In the genomic region with DNA sequence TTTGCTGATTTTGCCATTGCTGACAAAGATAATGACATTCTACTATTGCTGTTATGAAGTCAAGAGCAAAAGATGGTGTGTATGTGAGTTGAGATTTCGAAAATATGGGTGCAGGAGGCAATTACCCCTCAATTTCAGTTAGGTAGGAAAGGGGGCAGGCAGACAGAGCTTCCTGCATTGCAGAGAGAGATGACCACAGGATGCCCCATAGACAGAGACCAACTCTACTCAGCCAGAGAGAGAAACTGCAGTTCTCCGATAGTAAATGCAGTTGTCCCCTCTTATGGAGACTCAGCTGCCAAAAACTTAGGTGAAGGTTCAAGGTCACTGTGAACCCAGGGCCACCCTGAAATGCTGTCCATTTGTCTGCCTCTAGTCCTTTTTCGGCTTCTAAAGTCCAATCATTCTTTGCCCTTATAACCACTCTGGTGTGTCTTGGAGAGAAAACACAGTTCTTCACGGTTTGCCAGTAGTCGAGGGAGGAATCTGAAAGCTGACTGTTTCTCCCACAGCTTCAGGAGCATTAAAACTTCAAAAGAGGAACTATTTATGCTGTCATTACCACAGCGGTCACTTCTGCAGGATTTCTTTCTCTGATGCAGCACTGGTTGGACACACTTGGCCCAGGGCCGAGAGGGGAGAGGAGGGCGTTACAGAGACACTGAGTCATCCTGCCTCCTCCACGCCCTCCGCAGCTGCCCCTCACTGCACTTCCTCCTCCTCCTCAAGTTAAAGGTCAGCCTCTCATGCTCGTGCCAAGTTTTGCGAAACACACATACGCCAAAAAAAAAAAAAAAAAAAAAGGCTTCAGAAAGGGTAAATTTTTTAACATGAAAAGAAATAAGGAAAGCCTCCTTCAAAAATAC, we compare ENCODE assay signal across 8 cellular contexts.
DNase-seq lines count a peak whose midpoint lies in the region; ATAC-seq and TF ChIP-seq lines count a peak whose summit lies in the region.

No MANE protein-coding gene starts in this region.

- H3K27me3 ChIP-seq in BJ (ENCODE audit: control insufficient read depth, insufficient read depth, low read length), result no peaks in the 10 kb centered on the region

- H3K36me3 Mint-ChIP-seq in chondrocyte (ENCODE audit: low read depth), result no peaks in the 10 kb centered on the region
- H3K36me3 Mint-ChIP-seq in glutamatergic neuron (ENCODE audit: unreplicated experiment), result peaks cover 4% of the 10 kb centered on the region

- H3K36me3 ChIP-seq in BJ (ENCODE audit: control insufficient read depth, insufficient read depth, low read length), result no peaks in the 10 kb centered on the region

- 20 to 30% methylated on average over 13 of the region's 13 CpGs for WGBS in lower leg skin, 2 donors

- H3K4me1 Mint-ChIP-seq in chondrocyte (ENCODE audit: low read depth) (peaks cover 50% of the 10 kb centered on the region), glutamatergic neuron (ENCODE audit: low read depth, unreplicated experiment) (no peaks in the 10 kb centered on the region)

- H3K27ac Mint-ChIP-seq in chondrocyte (ENCODE audit: unreplicated experiment) (peak overlapping the region; percentile 93), glutamatergic neuron (ENCODE audit: unreplicated experiment) (no peak overlapping the region)

- H3K4me3 ChIP-seq in BJ (ENCODE audit: low read depth, low read length), result no peak overlapping the region
- H3K4me3 ChIP-seq in lower leg skin (ENCODE audit: low read depth, poor library complexity, severe bottlenecking), result no peak overlapping the region

- H3K9me3 Mint-ChIP-seq in chondrocyte (ENCODE audit: low read depth) (no peaks in the 10 kb centered on the region), glutamatergic neuron (ENCODE audit: unreplicated experiment) (no peaks in the 10 kb centered on the region)

- no peak for TF ChIP-seq CTCF in BJ (IDR thresholded peaks at IDR 0.05; ENCODE audit: insufficient read depth, low read depth, low read length)
- TF ChIP-seq CTCF in chondrocyte (IDR thresholded peaks at IDR 0.05), result no peak
- no peak for TF ChIP-seq CTCF in lower leg skin (IDR thresholded peaks at IDR 0.05)
- no peak for TF ChIP-seq CTCF in glutamatergic neuron (IDR thresholded peaks at IDR 0.05; ENCODE audit: partially characterized antibody, unreplicated experiment)

- TF ChIP-seq POLR2A in lower leg skin (IDR thresholded peaks at IDR 0.05), result no peak

- H3K4me3 Mint-ChIP-seq in chondrocyte (ENCODE audit: unreplicated experiment) (peak overlapping the region; percentile 60), glutamatergic neuron (ENCODE audit: unreplicated experiment) (no peak overlapping the region)

- CTCF ChIA-PET in BJ (lab: Yijun Ruan, JAX), result interaction anchor here (1.2 kb wide), 2 partner anchors 10 to 266 kb away, joined by 3 read pairs; no protein-coding TSS in a partner anchor

- H3K27me3 Mint-ChIP-seq in chondrocyte (ENCODE audit: low read depth) (no peaks in the 10 kb centered on the region), glutamatergic neuron (ENCODE audit: unreplicated experiment) (peaks cover 1% of the 10 kb centered on the region)

- POLR2A ChIA-PET in BJ (lab: Charles Lee), result no interaction called here

- intact Hi-C loops in lower leg skin (cut with DNase I; ENCODE audit: low total_unique reads), result no loop called here

- DNase-seq in BJ (ENCODE audit: low read depth), result peak; percentile 94
- DNase-seq in GM19240 (ENCODE audit: insufficient read length, low spot score), result peak; percentile 25
- DNase-seq in SHP77 treated with DMSO at 0.1 percent for 48 hours (lab: John Stamatoyannopoulos, UW), result peak; percentile 3
- DNase-seq in chondrocyte (ENCODE audit: low spot score), result no peak
- DNase-seq in lower leg skin (ENCODE audit: low spot score in 2 of 2), result peak; percentile 95 to 99
- peak; percentile 36 to 52 for DNase-seq in stimulated activated CD8-positive, alpha-beta memory T cell treated with anti-CD3 and anti-CD28 coated beads, Interleukin-2, amount 100 ng/mL, for 48 hours (ENCODE audit: low read depth in 2 of 2)
- DNase-seq in glutamatergic neuron, result no peak

- peak; percentile 91 for ATAC-seq in HG03196 (IDR thresholded peaks at IDR 0.05; ENCODE audit: unreplicated experiment)

Comparison
In these comparisons a context has a peak if more than half of its experiments do, and no peak if none do; other contexts are left out.
1. DNase-seq: peak in BJ (single experiment), GM19240 (single experiment), SHP77 treated with DMSO at 0.1 percent for 48 hours (single experiment), lower leg skin (2 of 2) and stimulated activated CD8-positive, alpha-beta memory T cell treated with anti-CD3 and anti-CD28 coated beads, Interleukin-2, amount 100 ng/mL, for 48 hours (2 of 2); none in chondrocyte (single experiment) and glutamatergic neuron (single experiment).